In genomic region chr17:59220328-59221158, GRCh38 we compare ENCODE assay signal across 8 cellular contexts. TPM values are rescaled to one million over a fixed set of nuclear protein-coding genes. Genes with fewer than 3 reads are reported as not detected.
DNase-seq lines count a peak whose midpoint lies in the region; ATAC-seq and TF ChIP-seq lines count a peak whose summit lies in the region.

Gene GDPD1 (plus strand): TSS chr17:59220511. CDS start chr17:59220610, 99 bp downstream.

- no peaks in the 10 kb centered on the region for H3K36me3 Mint-ChIP-seq in CD14-positive monocyte
- H3K36me3 Mint-ChIP-seq in activated CD4-positive, alpha-beta T cell treated with anti-CD3 and anti-CD28 coated beads, Interleukin-2, amount 10 ng/mL, durations not matched to agents 24 days and 14 days (ENCODE audit: low read depth) = no peaks in the 10 kb centered on the region

- H3K27ac Mint-ChIP-seq in CD14-positive monocyte = peak within 1 kb of the TSS in 6 of 7 donors; percentile 6 to 91 (median 68)
- H3K27ac Mint-ChIP-seq in activated CD4-positive, alpha-beta T cell treated with anti-CD3 and anti-CD28 coated beads, Interleukin-2, amount 10 ng/mL, durations not matched to agents 24 days and 14 days = peak within 1 kb of the TSS; percentile 97

- H3K9me3 Mint-ChIP-seq in CD14-positive monocyte = no peaks in the 10 kb centered on the region
- no peaks in the 10 kb centered on the region for H3K9me3 Mint-ChIP-seq in activated CD4-positive, alpha-beta T cell treated with anti-CD3 and anti-CD28 coated beads, Interleukin-2, amount 10 ng/mL, durations not matched to agents 24 days and 14 days

- DNase-seq in CD14-positive monocyte (ENCODE audit: low spot score) (peak; percentile 94), NCI-H524 treated with DMSO at 0.1 percent for 48 hours (lab: John Stamatoyannopoulos, UW) (peak; percentile 88), dedifferentiated amniotic fluid mesenchymal stem cell (ENCODE audit: extremely low spot score) (peak; percentile 87), left lobe of liver (ENCODE audit: low spot score) (peak; percentile 97)
- peak; percentile 99 for DNase-seq in activated CD4-positive, alpha-beta T cell treated with anti-CD3 and anti-CD28 coated beads, Interleukin-2, amount 10 ng/mL, durations not matched to agents 24 days and 14 days
- DNase-seq in stimulated activated CD4-positive, alpha-beta T cell treated with anti-CD3 and anti-CD28 coated beads, Interleukin-2, amount 100 ng/mL, for 24 hours = peak; percentile 96 to 98

- H3K4me3 Mint-ChIP-seq in CD14-positive monocyte = peak within 1 kb of the TSS; percentile 99 to 100
- peak within 1 kb of the TSS; percentile 97 for H3K4me3 Mint-ChIP-seq in activated CD4-positive, alpha-beta T cell treated with anti-CD3 and anti-CD28 coated beads, Interleukin-2, amount 10 ng/mL, durations not matched to agents 24 days and 14 days

- TF ChIP-seq CTCF in CD14-positive monocyte (IDR thresholded peaks at IDR 0.05) = peak; percentile 71

- H3K27me3 Mint-ChIP-seq in CD14-positive monocyte (ENCODE audit: low read depth in 3 of 3) = peaks cover 0 to 2% (median 0%) of the 10 kb centered on the region in 3 donors
- peaks cover 4% of the 10 kb centered on the region for H3K27me3 Mint-ChIP-seq in activated CD4-positive, alpha-beta T cell treated with anti-CD3 and anti-CD28 coated beads, Interleukin-2, amount 10 ng/mL, durations not matched to agents 24 days and 14 days

- intact Hi-C loops in CD14-positive monocyte (cut with micrococcal nuclease) = loop anchor here in 1 of 2 donors (5.0 kb wide), 1 partner anchor 222 kb away; no protein-coding TSS in a partner anchor
- intact Hi-C loops in activated CD4-positive, alpha-beta T cell treated with anti-CD3 and anti-CD28 coated beads, Interleukin-2, amount 10 ng/mL, durations not matched to agents 24 days and 14 days (cut with micrococcal nuclease) = loop anchor here (1.0 to 5.0 kb wide), 3 partner anchors 10 to 222 kb away; partner anchors contain the start of genes PRR11, SKA2 and SMG8

- ATAC-seq in GM19328 (IDR thresholded peaks at IDR 0.05; ENCODE audit: unreplicated experiment) = peak; percentile 96
- peak; percentile 78 for ATAC-seq in HG03469 (IDR thresholded peaks at IDR 0.05; ENCODE audit: unreplicated experiment)
- peak; percentile 98 for ATAC-seq in left lobe of liver

- peaks cover 11% of the 10 kb centered on the region for H3K4me1 Mint-ChIP-seq in CD14-positive monocyte
- peaks cover 14% of the 10 kb centered on the region for H3K4me1 Mint-ChIP-seq in activated CD4-positive, alpha-beta T cell treated with anti-CD3 and anti-CD28 coated beads, Interleukin-2, amount 10 ng/mL, durations not matched to agents 24 days and 14 days

RNA-seq across cellular contexts. Expression of gene GDPD1, which starts in this region (rescaled TPM):
- polyA plus RNA-seq in CD14-positive monocyte = 1 to 10 TPM in 1 of 2 donors, under 1 TPM in 1; 0.50 to 1.6 TPM
- total RNA-seq in activated CD4-positive, alpha-beta T cell treated with anti-CD3 and anti-CD28 coated beads, Interleukin-2, amount 10 ng/mL, durations not matched to agents 24 days and 14 days = 1.8 and 2.7 TPM in 2 replicates
- total RNA-seq in left lobe of liver = 0.68 TPM

Comparison
In these comparisons a context has a peak if more than half of its experiments do, and no peak if none do; other contexts are left out.
1. Peak in every context shown above with its lines: DNase-seq and ATAC-seq.
2. Peak in DNase-seq and ATAC-seq in left lobe of liver; RNA of the gene not detected or under 1 TPM.